ENCODE assay signal across 1 cellular context in the genomic region with DNA sequence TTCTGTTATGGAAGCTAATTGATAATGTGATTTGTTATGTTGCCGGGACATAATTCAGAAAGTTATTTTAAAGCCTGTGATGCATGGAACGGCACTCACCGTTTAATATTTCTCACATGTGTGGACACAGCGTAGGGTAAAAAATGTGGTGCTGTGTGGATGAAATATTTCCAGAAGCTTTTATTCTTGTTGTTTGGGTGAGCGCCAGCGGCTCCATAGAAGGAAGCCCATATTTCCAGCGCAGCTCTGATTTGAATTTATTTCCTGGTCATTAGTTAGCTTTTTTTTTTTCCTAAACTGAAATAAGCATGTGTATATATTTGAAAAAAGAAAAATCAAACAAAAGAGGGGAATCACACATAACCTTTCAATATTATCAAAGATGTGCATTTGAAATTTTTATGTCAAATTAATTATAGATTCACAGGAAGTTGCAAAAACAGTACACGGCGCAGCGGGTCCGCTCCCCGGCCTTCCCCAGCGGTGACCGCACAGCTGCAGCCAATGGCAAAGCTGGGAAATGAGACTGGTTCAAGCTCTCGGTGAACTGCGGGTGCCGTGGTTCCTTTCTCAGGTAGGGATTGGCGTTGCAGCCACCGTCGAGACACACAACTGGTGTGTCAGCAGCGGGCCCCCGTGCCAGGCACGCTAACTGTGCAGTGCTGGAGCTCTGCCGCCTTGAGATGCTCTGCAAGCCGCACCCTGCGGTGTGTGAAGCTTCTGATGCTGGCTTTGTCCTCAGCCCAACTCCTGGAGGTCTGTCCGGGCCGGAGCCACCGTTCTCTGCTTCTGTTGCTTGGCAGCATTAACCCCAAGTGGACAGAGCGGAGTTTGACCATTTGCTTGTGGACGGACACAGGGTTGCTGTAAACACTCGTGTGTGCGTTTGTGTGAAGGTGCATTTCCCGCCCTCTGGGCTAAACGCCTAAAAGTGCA.
TF ChIP-seq lines count a peak whose summit lies in the region.

No MANE protein-coding gene starts in this region.

TF ChIP-seq in SK-N-SH, 30 proteins besides CTCF, POLR2A, EP300 and RAD21 (continued from another document):
- TF ChIP-seq, protein P1, sequence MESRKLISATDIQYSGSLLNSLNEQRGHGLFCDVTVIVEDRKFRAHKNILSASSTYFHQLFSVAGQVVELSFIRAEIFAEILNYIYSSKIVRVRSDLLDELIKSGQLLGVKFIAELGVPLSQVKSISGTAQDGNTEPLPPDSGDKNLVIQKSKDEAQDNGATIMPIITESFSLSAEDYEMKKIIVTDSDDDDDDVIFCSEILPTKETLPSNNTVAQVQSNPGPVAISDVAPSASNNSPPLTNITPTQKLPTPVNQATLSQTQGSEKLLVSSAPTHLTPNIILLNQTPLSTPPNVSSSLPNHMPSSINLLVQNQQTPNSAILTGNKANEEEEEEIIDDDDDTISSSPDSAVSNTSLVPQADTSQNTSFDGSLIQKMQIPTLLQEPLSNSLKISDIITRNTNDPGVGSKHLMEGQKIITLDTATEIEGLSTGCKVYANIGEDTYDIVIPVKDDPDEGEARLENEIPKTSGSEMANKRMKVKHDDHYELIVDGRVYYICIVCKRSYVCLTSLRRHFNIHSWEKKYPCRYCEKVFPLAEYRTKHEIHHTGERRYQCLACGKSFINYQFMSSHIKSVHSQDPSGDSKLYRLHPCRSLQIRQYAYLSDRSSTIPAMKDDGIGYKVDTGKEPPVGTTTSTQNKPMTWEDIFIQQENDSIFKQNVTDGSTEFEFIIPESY (IDR thresholded peaks at IDR 0.05; ENCODE audit: borderline replicate concordance, low read depth), result no peak
- TF ChIP-seq SIN3A (IDR thresholded peaks at IDR 0.05; ENCODE audit: borderline replicate concordance, low read depth, low read length) (no peak), ELF1 (IDR thresholded peaks at IDR 0.05) (no peak), TEAD4 (IDR thresholded peaks at IDR 0.05; ENCODE audit: borderline replicate concordance, insufficient read depth) (no peak), FOXM1 (IDR thresholded peaks at IDR 0.05; ENCODE audit: low read depth) (no peak), POLR2AphosphoS5 (IDR thresholded peaks at IDR 0.05; ENCODE audit: low read depth, low read length) (no peak), MXI1 (IDR thresholded peaks at IDR 0.05; ENCODE audit: low read depth, low read length) (no peak)
TF ChIP-seq in SK-N-SH: peak in this region for 0.
